7 cellular contexts compared by ENCODE assay signal in the genomic region with DNA sequence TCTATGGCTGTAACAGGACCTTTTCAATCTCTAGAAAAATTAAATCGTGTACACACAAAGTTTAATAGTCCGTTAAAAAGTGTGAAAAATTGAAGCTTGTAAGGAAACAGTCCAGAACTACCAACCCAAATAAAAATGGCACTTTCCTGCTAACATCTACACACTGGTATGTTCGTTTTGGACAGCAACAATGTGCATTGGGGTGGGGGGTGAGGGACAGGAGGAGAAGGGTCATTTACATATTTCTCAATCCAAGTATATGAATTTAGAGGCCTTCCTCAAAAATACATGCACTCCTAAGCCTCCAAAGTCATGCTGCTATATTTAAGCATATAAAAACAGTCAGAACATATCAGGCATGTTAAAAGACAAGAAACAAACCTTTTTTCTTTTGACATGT. TPM values are rescaled to one million over a fixed set of nuclear protein-coding genes. Genes with fewer than 3 reads are reported as not detected.
DNase-seq lines count a peak whose midpoint lies in the region; ATAC-seq and TF ChIP-seq lines count a peak whose summit lies in the region.

No MANE protein-coding gene starts in this region.

- H3K4me3 ChIP-seq in WERI-Rb-1 (ENCODE audit: low read depth, low read length), result peak overlapping the region; percentile 78
- peak overlapping the region; percentile 91 for H3K4me3 ChIP-seq in smooth muscle cell

- peaks cover 49% of the 10 kb centered on the region for H3K36me3 Mint-ChIP-seq in HFFc6 (ENCODE audit: low read depth)
- H3K36me3 Mint-ChIP-seq in glutamatergic neuron (ENCODE audit: unreplicated experiment), result no peaks in the 10 kb centered on the region

- H3K27ac ChIP-seq in WERI-Rb-1 (no peak overlapping the region), smooth muscle cell (ENCODE audit: low read depth) (peak overlapping the region; percentile 100)

- H3K9me3 ChIP-seq in WERI-Rb-1 (ENCODE audit: severe bottlenecking), result peaks cover 4% of the 10 kb centered on the region
- H3K9me3 ChIP-seq in smooth muscle cell (replicated peaks; ENCODE audit: low read depth), result no peaks in the 10 kb centered on the region

- DNase-seq in HFFc6, result no peak
- no peak for DNase-seq in WERI-Rb-1
- no peak for DNase-seq in glutamatergic neuron
- DNase-seq in smooth muscle cell (lab: John Stamatoyannopoulos, UW; ENCODE audit: unreplicated experiment), result no peak
- no peak for DNase-seq in stimulated activated CD4-positive, alpha-beta T cell treated with anti-CD3 and anti-CD28 coated beads, Interleukin-4, amount 100 ng/mL, for 24 hours
- DNase-seq in omental fat pad (ENCODE audit: low spot score), result no peak

- no peaks in the 10 kb centered on the region for H3K9me3 Mint-ChIP-seq in HFFc6
- no peaks in the 10 kb centered on the region for H3K9me3 Mint-ChIP-seq in glutamatergic neuron (ENCODE audit: unreplicated experiment)

- H3K27ac Mint-ChIP-seq in HFFc6 (peak overlapping the region; percentile 70), glutamatergic neuron (ENCODE audit: unreplicated experiment) (peak overlapping the region; percentile 72)

- H3K27me3 ChIP-seq in WERI-Rb-1 (ENCODE audit: insufficient read depth, low read depth, severe bottlenecking) (no peaks in the 10 kb centered on the region), smooth muscle cell (ENCODE audit: low read depth) (no peaks in the 10 kb centered on the region)

- peaks cover 9% of the 10 kb centered on the region for H3K4me1 ChIP-seq in smooth muscle cell (ENCODE audit: low read depth)

- H2AFZ ChIP-seq in smooth muscle cell (ENCODE audit: low read depth), result no peak overlapping the region

- peaks cover 72% of the 10 kb centered on the region for H3K36me3 ChIP-seq in WERI-Rb-1
- H3K36me3 ChIP-seq in smooth muscle cell (ENCODE audit: low read depth), result peaks cover 17% of the 10 kb centered on the region

- WGBS in smooth muscle cell (ENCODE audit: low lambda C conversion rate), result 0% methylated on average over 3 of the region's 3 CpGs

- H3K4me1 Mint-ChIP-seq in HFFc6 (ENCODE audit: low read depth), result peaks cover 15% of the 10 kb centered on the region
- peaks cover 6% of the 10 kb centered on the region for H3K4me1 Mint-ChIP-seq in glutamatergic neuron (ENCODE audit: low read depth, unreplicated experiment)

- peaks cover 73% of the 10 kb centered on the region for H4K20me1 ChIP-seq in smooth muscle cell (ENCODE audit: low read depth)

- peak overlapping the region; percentile 100 for H3K9ac ChIP-seq in smooth muscle cell (ENCODE audit: low read depth)

- peak overlapping the region; percentile 93 for H3K4me2 ChIP-seq in smooth muscle cell

- TF ChIP-seq CTCF in HFFc6 (IDR thresholded peaks at IDR 0.05) (no peak), WERI-Rb-1 (IDR thresholded peaks at IDR 0.05; ENCODE audit: low read depth, low read length) (no peak), glutamatergic neuron (IDR thresholded peaks at IDR 0.05; ENCODE audit: partially characterized antibody, unreplicated experiment) (no peak), smooth muscle cell (IDR thresholded peaks at IDR 0.05; ENCODE audit: borderline replicate concordance, insufficient read depth, poor library complexity, severe bottlenecking) (no peak), omental fat pad (IDR thresholded peaks at IDR 0.05) (no peak)

- peaks cover 68% of the 10 kb centered on the region for H3K79me2 ChIP-seq in smooth muscle cell (ENCODE audit: low read depth)

- peaks cover 8% of the 10 kb centered on the region for H3F3A ChIP-seq in smooth muscle cell (ENCODE audit: low read depth)

- H3K4me3 Mint-ChIP-seq in HFFc6 (peak overlapping the region; percentile 99), glutamatergic neuron (ENCODE audit: unreplicated experiment) (peak overlapping the region; percentile 97)

- H3K27me3 Mint-ChIP-seq in HFFc6 (ENCODE audit: insufficient read depth) (peaks cover 10% of the 10 kb centered on the region; the same call in 1 of the 2 replicates), glutamatergic neuron (ENCODE audit: unreplicated experiment) (peaks cover 7% of the 10 kb centered on the region)

- no peak for ATAC-seq in GM19455 (IDR thresholded peaks at IDR 0.05; ENCODE audit: unreplicated experiment)
- ATAC-seq in omental fat pad (ENCODE audit: low FRiP score), result no peak

RNA-seq across cellular contexts. Expression of a gene that starts 2.5 kb away (rescaled TPM):
- 10 to 100 TPM; 27.4 to 34.8 (median 30.9) TPM for total RNA-seq in HFFc6 (2021; fragmentation: NEBNext Ultra II Directional; extraction: Animal tissue kit (Norgen Biotek cat#: 25700))
- total RNA-seq in glutamatergic neuron (ENCODE audit: unreplicated experiment), result 45.3 TPM
- total RNA-seq in smooth muscle cell, result 68.1 and 74.8 TPM in 2 replicates
- 24.1 and 25.0 TPM in 2 replicates for polyA plus RNA-seq in smooth muscle cell
- total RNA-seq in omental fat pad, result 100 to 1,000 TPM in 2 of 4 donors, 10 to 100 TPM in 2; 62.3 to 238 (median 124) TPM

RNA-seq across cellular contexts. Expression of a gene that starts 49.4 kb away (rescaled TPM):
- 1 to 10 TPM; 1.3 to 2.4 (median 1.5) TPM for total RNA-seq in HFFc6 (2021; fragmentation: NEBNext Ultra II Directional; extraction: Animal tissue kit (Norgen Biotek cat#: 25700))
- total RNA-seq in glutamatergic neuron (ENCODE audit: unreplicated experiment) (72.7 TPM), smooth muscle cell (0.45 and 0.67 TPM in 2 replicates), omental fat pad (10 to 100 TPM in 2 of 4 donors, 1 to 10 TPM in 2; 2.9 to 13.1 (median 7.5) TPM)
- polyA plus RNA-seq in smooth muscle cell, result 0.85 and 2.5 TPM in 2 replicates
